ENCODE assay signal across 9 cellular contexts in the genomic region with DNA sequence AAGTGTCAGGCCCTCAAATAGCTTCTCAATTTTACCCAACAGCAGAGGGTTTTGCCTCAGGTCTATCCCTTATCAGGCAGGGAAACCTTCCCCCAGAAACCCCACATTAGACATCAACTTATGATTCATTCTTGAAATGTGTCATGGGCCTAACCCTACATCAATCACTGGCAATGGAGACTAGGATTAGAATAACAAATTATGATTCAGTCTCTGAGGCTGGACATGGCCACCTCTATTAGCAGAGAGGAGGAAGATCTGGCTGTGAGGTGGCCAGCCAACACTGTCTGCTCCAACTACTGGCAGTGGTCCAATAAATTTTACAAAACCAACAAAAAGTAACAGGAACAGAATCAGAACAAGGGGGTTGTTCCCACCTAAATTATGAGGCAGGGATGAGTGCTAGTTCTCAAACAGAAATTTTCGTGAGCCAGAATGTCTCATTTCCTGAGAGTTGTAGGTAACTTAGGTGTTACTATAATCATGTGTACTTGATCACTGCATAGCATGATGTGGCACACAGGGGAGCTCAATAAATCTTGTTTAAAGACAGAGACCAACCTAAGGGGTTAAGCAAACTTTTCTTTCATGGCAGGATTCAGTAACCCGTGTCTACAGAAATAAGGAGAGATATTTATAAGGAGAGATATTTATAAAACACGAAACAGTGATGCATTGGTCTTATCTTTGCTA.
DNase-seq lines count a peak whose midpoint lies in the region; ATAC-seq, FAIRE-seq and TF ChIP-seq lines count a peak whose summit lies in the region.
"Had no signal": no experiment of that assay in that cellular context is flagged by ENCODE, and none has a peak within 500 bp of the region (broad histone marks: within the 10 kb centered on the region; RNA-seq: fewer than 3 reads in every experiment).

No MANE protein-coding gene starts in this region.

- intact Hi-C loops in activated CD4-positive, alpha-beta T cell treated with anti-CD3 and anti-CD28 coated beads, Interleukin-2, amount 10 ng/mL, durations not matched to agents 24 days and 14 days (cut with micrococcal nuclease) = loop anchor here (1.0 to 10.0 kb wide), 5 partner anchors 157 to 471 kb away; a partner anchor contains a TSS

- peak overlapping the region; percentile 79 for H3K27ac Mint-ChIP-seq in activated CD4-positive, alpha-beta T cell treated with anti-CD3 and anti-CD28 coated beads, Interleukin-2, amount 10 ng/mL, durations not matched to agents 24 days and 14 days

- no peak overlapping the region for H3K4me3 Mint-ChIP-seq in activated CD4-positive, alpha-beta T cell treated with anti-CD3 and anti-CD28 coated beads, Interleukin-2, amount 10 ng/mL, durations not matched to agents 24 days and 14 days

- peak; percentile 79 for ATAC-seq in omental fat pad (ENCODE audit: low FRiP score)

- DNase-seq in activated CD4-positive, alpha-beta T cell treated with anti-CD3 and anti-CD28 coated beads, Interleukin-2, amount 10 ng/mL, durations not matched to agents 24 days and 14 days = no peak
- DNase-seq in activated CD4-positive, alpha-beta T cell treated with anti-CD3 and anti-CD28 coated beads, Interleukin-2, amount 50 U/mL, for 48 hours = no peak
- DNase-seq in HK-2 (ENCODE audit: unreplicated experiment) (peak; percentile 40), amniotic epithelial cell (ENCODE audit: low read depth) (peak; percentile 84), omental fat pad (ENCODE audit: low spot score) (no peak), SHP77 treated with DMSO at 0.1 percent for 48 hours (lab: John Stamatoyannopoulos, UW) (no peak), GM19239 (ENCODE audit: insufficient read length, low spot score) (no peak), KBM-7 (no peak)
- DNase-seq: AML-193 had no signal

- peaks cover 51% of the 10 kb centered on the region for H3K4me1 Mint-ChIP-seq in activated CD4-positive, alpha-beta T cell treated with anti-CD3 and anti-CD28 coated beads, Interleukin-2, amount 10 ng/mL, durations not matched to agents 24 days and 14 days

- no peaks in the 10 kb centered on the region for H3K27me3 Mint-ChIP-seq in activated CD4-positive, alpha-beta T cell treated with anti-CD3 and anti-CD28 coated beads, Interleukin-2, amount 10 ng/mL, durations not matched to agents 24 days and 14 days

- peaks cover 8% of the 10 kb centered on the region for H3K36me3 Mint-ChIP-seq in activated CD4-positive, alpha-beta T cell treated with anti-CD3 and anti-CD28 coated beads, Interleukin-2, amount 10 ng/mL, durations not matched to agents 24 days and 14 days (ENCODE audit: low read depth)

- FAIRE-seq in GM19239 (lab: Jason Lieb, UNC) = no peak

- TF ChIP-seq CTCF in omental fat pad (IDR thresholded peaks at IDR 0.05) = no peak

- no peaks in the 10 kb centered on the region for H3K9me3 Mint-ChIP-seq in activated CD4-positive, alpha-beta T cell treated with anti-CD3 and anti-CD28 coated beads, Interleukin-2, amount 10 ng/mL, durations not matched to agents 24 days and 14 days

- in situ Hi-C loops in KBM-7 (cut with MboI; ENCODE audit: low pct_unique_long_range_greater_than_20kb, low sequenced_read_pairs) = loop anchor here (10.0 kb wide), 1 partner anchor 377 kb away; no protein-coding TSS in a partner anchor

Comparison
In these comparisons a context has a peak if more than half of its experiments do, and no peak if none do; other contexts are left out.
1. DNase-seq: peak in HK-2 (single experiment) and amniotic epithelial cell (single experiment); none in activated CD4-positive, alpha-beta T cell treated with anti-CD3 and anti-CD28 coated beads, Interleukin-2, amount 10 ng/mL, durations not matched to agents 24 days and 14 days (single experiment), activated CD4-positive, alpha-beta T cell treated with anti-CD3 and anti-CD28 coated beads, Interleukin-2, amount 50 U/mL, for 48 hours (0 of 2), omental fat pad (single experiment), SHP77 treated with DMSO at 0.1 percent for 48 hours (single experiment), GM19239 (single experiment) and KBM-7 (single experiment).